Comparison of ENCODE assay signal across 20 cellular contexts in the genomic region with DNA sequence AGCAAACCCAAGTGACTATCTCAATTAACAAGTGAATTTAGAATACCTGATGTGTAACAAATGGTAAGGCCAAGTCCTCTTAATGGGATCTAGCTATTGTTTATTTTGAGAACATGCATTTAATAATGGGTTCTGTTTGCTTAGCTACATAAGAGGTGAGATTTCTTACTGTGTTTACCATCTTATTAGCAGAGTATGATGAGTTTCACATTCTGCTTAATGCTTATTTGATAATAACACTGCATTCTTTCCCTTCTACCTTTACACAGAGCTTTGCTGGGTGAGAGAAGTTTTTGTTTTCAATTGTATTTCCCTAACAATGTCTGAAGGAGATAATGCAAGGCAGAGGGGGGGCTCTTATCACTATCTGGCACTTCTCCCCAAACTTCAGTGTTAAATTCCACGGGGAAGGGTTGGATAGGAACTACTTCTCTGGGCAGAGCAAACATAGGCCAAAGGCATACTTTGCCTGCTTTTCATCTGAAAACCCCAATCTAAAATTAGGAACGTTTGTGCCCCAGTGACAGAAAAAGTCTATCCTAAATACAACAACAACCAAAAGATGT.
DNase-seq lines count a peak whose midpoint lies in the region; ATAC-seq and TF ChIP-seq lines count a peak whose summit lies in the region.
"Had no signal": no experiment of that assay in that cellular context is flagged by ENCODE, and none has a peak within 500 bp of the region (broad histone marks: within the 10 kb centered on the region; RNA-seq: fewer than 3 reads in every experiment).

No MANE protein-coding gene starts in this region.

- no peak overlapping the region for H2BK5ac ChIP-seq in mesendoderm (ENCODE audit: low read length)

- H2BK15ac ChIP-seq in mesendoderm (replicated peaks; ENCODE audit: low read depth), result no peak overlapping the region

- H3K27me3 Mint-ChIP-seq in WTC11 (ENCODE audit: low read depth), result no peaks in the 10 kb centered on the region

- H2AK5ac ChIP-seq in mesendoderm (ENCODE audit: low read length), result no peak overlapping the region

- no peak overlapping the region for H3K56ac ChIP-seq in mesendoderm (ENCODE audit: low read length)

- H3K27me3 ChIP-seq in HUES48 (ENCODE audit: control insufficient read depth, insufficient read depth, low read length), result no peaks in the 10 kb centered on the region
- no peaks in the 10 kb centered on the region for H3K27me3 ChIP-seq in mesendoderm (ENCODE audit: insufficient read depth, low read length, poor library complexity)
- H3K27me3 ChIP-seq: SJSA1 had no signal

- H3K4me2 ChIP-seq in mesendoderm (ENCODE audit: low read length), result no peak overlapping the region

- peaks cover 13% of the 10 kb centered on the region for H3K4me1 ChIP-seq in HUES48 (ENCODE audit: control insufficient read depth, insufficient read depth, low read length)
- H3K4me1 ChIP-seq in mesendoderm (ENCODE audit: control insufficient read depth, low read depth, low read length), result no peaks in the 10 kb centered on the region
- H3K4me1 ChIP-seq: SJSA1 had no signal

- no peak for TF ChIP-seq CTCF in WTC11 (IDR thresholded peaks at IDR 0.05)
- no peak for TF ChIP-seq CTCF in foreskin fibroblast (IDR thresholded peaks at IDR 0.05; ENCODE audit: low read depth, low read length)

- H4K8ac ChIP-seq in mesendoderm (ENCODE audit: low read depth, low read length), result no peak overlapping the region

- H3K4ac ChIP-seq in mesendoderm (ENCODE audit: low read depth, low read length), result no peak overlapping the region

- H2BK120ac ChIP-seq in mesendoderm (ENCODE audit: low read depth, low read length), result no peak overlapping the region

- H3K9me3 Mint-ChIP-seq in WTC11, result no peaks in the 10 kb centered on the region
- H3K9me3 Mint-ChIP-seq: CD8-positive, alpha-beta T cell; H9 had no signal

- H3K18ac ChIP-seq in mesendoderm (ENCODE audit: low read length), result no peak overlapping the region

- no peaks in the 10 kb centered on the region for H3K36me3 Mint-ChIP-seq in WTC11
- H3K36me3 Mint-ChIP-seq: CD8-positive, alpha-beta T cell had no signal

- no peak overlapping the region for H3K4me3 Mint-ChIP-seq in WTC11
- H3K4me3 Mint-ChIP-seq: CD8-positive, alpha-beta T cell; H9 had no signal

- no peak overlapping the region for H4K5ac ChIP-seq in mesendoderm (ENCODE audit: low read length)

- peaks cover 21% of the 10 kb centered on the region for H3K4me1 Mint-ChIP-seq in WTC11

- ATAC-seq in WTC11 (peak; percentile 51; the same call in 1 of the 2 replicates), GM19328 (IDR thresholded peaks at IDR 0.05; ENCODE audit: unreplicated experiment) (no peak)
- ATAC-seq: CD8-positive, alpha-beta T cell; Right ventricle myocardium inferior had no signal

- H3K9ac ChIP-seq in HUES48 (ENCODE audit: low read depth, low read length) (no peak overlapping the region), mesendoderm (ENCODE audit: low read length) (no peak overlapping the region)

- no peak overlapping the region; the same call in 1 of the 2 replicates for H3K27ac Mint-ChIP-seq in WTC11
- H3K27ac Mint-ChIP-seq: CD8-positive, alpha-beta T cell had no signal

- POLR2A ChIA-PET in WTC11 (lab: Charles Lee), result no interaction called here

- 0 out of 2 replicates have a peak overlapping the region, but pooled peaks have one; percentile 19 for H3K4me3 ChIP-seq in HUES48 (ENCODE audit: low read depth, low read length)
- H3K4me3 ChIP-seq in mesendoderm (ENCODE audit: low read length), result no peak overlapping the region
- no peak overlapping the region for H3K4me3 ChIP-seq in foreskin fibroblast (ENCODE audit: low read depth in 1 of 2, low read length in 2 of 2)
- H3K4me3 ChIP-seq: SJSA1 had no signal

- CTCF ChIA-PET in WTC11 (lab: Charles Lee), result no interaction called here

- H3K79me2 ChIP-seq in mesendoderm (ENCODE audit: control insufficient read depth, insufficient read depth, low read length), result no peaks in the 10 kb centered on the region

- H3K23ac ChIP-seq in mesendoderm (ENCODE audit: low read length), result no peak overlapping the region

- WGBS in mesendoderm (ENCODE audit: extremely low coverage, insufficient coverage, low lambda C conversion rate), result no CpG with 5 or more reads among the region's 2 CpGs

- H3K9me3 ChIP-seq in HUES48 (ENCODE audit: control insufficient read depth, insufficient read depth, low read length), result no peaks in the 10 kb centered on the region
- H3K9me3 ChIP-seq: SJSA1 had no signal

- DNase-seq in DMS53 (lab: John Stamatoyannopoulos, UW), result peak; percentile 30
- DNase-seq in DMS53 treated with DMSO at 0.1 percent for 48 hours (lab: John Stamatoyannopoulos, UW; ENCODE audit: unreplicated experiment), result no peak
- DNase-seq in WTC11 (ENCODE audit: low spot score), result no peak
- peak; percentile 93 for DNase-seq in mesendoderm
- DNase-seq in foreskin fibroblast, result no peak
- no peak for DNase-seq in foreskin melanocyte
- DNase-seq: AML-193; C1 segment of cervical spinal cord; CD8-positive, alpha-beta T cell; EL; GF-D8; H9; IMR-90; NCI-H187 had no signal

- H3K79me1 ChIP-seq in mesendoderm (ENCODE audit: low read length), result no peaks in the 10 kb centered on the region

- H3K27ac ChIP-seq in HUES48 (ENCODE audit: low read depth, low read length) (peak overlapping the region; percentile 62), mesendoderm (ENCODE audit: low read depth, low read length) (no peak overlapping the region)
- H3K27ac ChIP-seq: 22Rv1, HL-60, SJSA1 had no signal

- H3K36me3 ChIP-seq in HUES48 (ENCODE audit: control insufficient read depth, insufficient read depth, low read length) (no peaks in the 10 kb centered on the region), mesendoderm (ENCODE audit: control insufficient read depth, insufficient read depth, low read length) (no peaks in the 10 kb centered on the region)
- H3K36me3 ChIP-seq: SJSA1 had no signal

TF ChIP-seq in WTC11, 78 proteins besides CTCF, POLR2A, EP300 and RAD21 (continues in another document):
- TF ChIP-seq NFATC4 (CRISPR knock-in tag; IDR thresholded peaks at IDR 0.05), result no peak
- TF ChIP-seq ZNF232 (CRISPR knock-in tag; IDR thresholded peaks at IDR 0.05), result no peak
- no peak for TF ChIP-seq EMX1 (CRISPR knock-in tag; IDR thresholded peaks at IDR 0.05)
- TF ChIP-seq IRF1 (CRISPR knock-in tag; IDR thresholded peaks at IDR 0.05), result no peak
- TF ChIP-seq ZNF512 (CRISPR knock-in tag; IDR thresholded peaks at IDR 0.05; ENCODE audit: borderline replicate concordance), result no peak
- no peak for TF ChIP-seq ZNF281 (CRISPR knock-in tag; IDR thresholded peaks at IDR 0.05)
- TF ChIP-seq MAX (CRISPR knock-in tag; IDR thresholded peaks at IDR 0.05), result no peak
- TF ChIP-seq JUN (CRISPR knock-in tag; IDR thresholded peaks at IDR 0.05), result no peak
- TF ChIP-seq NR1H2 (CRISPR knock-in tag; IDR thresholded peaks at IDR 0.05), result no peak
- TF ChIP-seq TCF7 (CRISPR knock-in tag; IDR thresholded peaks at IDR 0.05; ENCODE audit: low read depth), result no peak

Comparison
In these comparisons a context has a peak if more than half of its experiments do, and no peak if none do; other contexts are left out.
1. DNase-seq: peak in DMS53 (single experiment) and mesendoderm (single experiment); none in DMS53 treated with DMSO at 0.1 percent for 48 hours (single experiment), WTC11 (single experiment), foreskin fibroblast (0 of 2) and foreskin melanocyte (single experiment).